ENCODE assay signal across 21 cellular contexts in genomic region chr3:54967586-54968244, GRCh38. TPM values are rescaled to one million over a fixed set of nuclear protein-coding genes. Genes with fewer than 3 reads are reported as not detected.
A peak's percentile ranks its signal among the peaks of the same experiment; 100 is the strongest.
DNase-seq lines count a peak whose midpoint lies in the region; ATAC-seq and TF ChIP-seq lines count a peak whose summit lies in the region.
"Had no signal": no experiment of that assay in that cellular context is flagged by ENCODE, and none has a peak within 500 bp of the region (broad histone marks: within the 10 kb centered on the region; RNA-seq: fewer than 3 reads in every experiment).

No MANE protein-coding gene starts in this region.

- no peak overlapping the region for H2AK5ac ChIP-seq in trophoblast cell (ENCODE audit: low read length)

- peaks cover 3 to 7% of the 10 kb centered on the region in 2 experiments for H3K4me1 ChIP-seq in trophoblast cell (ENCODE audit: control insufficient read depth in 1 of 2, insufficient read depth in 2 of 2, low read length in 2 of 2)
- H3K4me1 ChIP-seq: uterus had no signal

- H3K27me3 ChIP-seq in trophoblast cell (ENCODE audit: insufficient read depth, low read length): no peaks in the 10 kb centered on the region
- H3K27me3 ChIP-seq: body of pancreas, uterus had no signal

- no peak overlapping the region for H4K91ac ChIP-seq in trophoblast cell (ENCODE audit: low read depth, low read length)

- H3K27me3 Mint-ChIP-seq in CD14-positive monocyte (ENCODE audit: low read depth in 3 of 3): peaks cover 0 to 2% (median 0%) of the 10 kb centered on the region in 3 donors
- H3K27me3 Mint-ChIP-seq in endothelial cell (ENCODE audit: unreplicated experiment): no peaks in the 10 kb centered on the region
- H3K27me3 Mint-ChIP-seq: activated CD4-positive, alpha-beta T cell treated with anti-CD3 and anti-CD28 coated beads, Interleukin-2, amount 10 ng/mL, durations not matched to agents 7 days and 5 days had no signal

- peaks cover 84% of the 10 kb centered on the region for H3K4me1 Mint-ChIP-seq in CD14-positive monocyte
- H3K4me1 Mint-ChIP-seq in endothelial cell (ENCODE audit: unreplicated experiment): peaks cover 33% of the 10 kb centered on the region
- H3K4me1 Mint-ChIP-seq: activated CD4-positive, alpha-beta T cell treated with anti-CD3 and anti-CD28 coated beads, Interleukin-2, amount 10 ng/mL, durations not matched to agents 7 days and 5 days had no signal

- H3K36me3 Mint-ChIP-seq in CD14-positive monocyte: peaks cover 15 to 16% of the 10 kb centered on the region in 2 donors
- H3K36me3 Mint-ChIP-seq in endothelial cell (ENCODE audit: low read depth, unreplicated experiment): no peaks in the 10 kb centered on the region

- no peak overlapping the region for H2BK120ac ChIP-seq in trophoblast cell (ENCODE audit: insufficient read depth, low read length, poor library complexity)

- intact Hi-C loops in CD14-positive monocyte (cut with micrococcal nuclease): no loop called here

- H3K23ac ChIP-seq in trophoblast cell (ENCODE audit: low read length): no peak overlapping the region

- H3K4me3 ChIP-seq in trophoblast cell (ENCODE audit: low read depth, low read length): no peak overlapping the region
- H3K4me3 ChIP-seq: body of pancreas, uterus had no signal

- H3K9ac ChIP-seq in trophoblast cell (ENCODE audit: low read length): no peak overlapping the region

- ATAC-seq in GM21423 (IDR thresholded peaks at IDR 0.05; ENCODE audit: unreplicated experiment) (no peak), HG02678 (IDR thresholded peaks at IDR 0.05; ENCODE audit: unreplicated experiment) (no peak)
- ATAC-seq: body of pancreas had no signal

- H3K14ac ChIP-seq in trophoblast cell (ENCODE audit: low read length): no peak overlapping the region

- H4K8ac ChIP-seq in trophoblast cell (ENCODE audit: low read depth, low read length): no peak overlapping the region

- H2AFZ ChIP-seq in trophoblast cell (ENCODE audit: insufficient read depth, low read length, poor library complexity): no peak overlapping the region

- no peak overlapping the region for H2BK5ac ChIP-seq in trophoblast cell (ENCODE audit: low read depth, low read length, poor library complexity)

- DNase-seq in CD14-positive monocyte (ENCODE audit: low spot score) (no peak), NOMO-1 treated with dmso at 0.1 percent for 144 hours (lab: John Stamatoyannopoulos, UW; ENCODE audit: unreplicated experiment) (peak; percentile 71), fibroblast of peridontal ligament (ENCODE audit: extremely low read depth) (peak; percentile 62), trophoblast cell (peak; percentile 35 to 78), NCI-H1092 treated with DMSO at 0.1 percent for 48 hours (lab: John Stamatoyannopoulos, UW) (no peak), endothelial cell (ENCODE audit: low spot score) (no peak)
- DNase-seq: activated CD4-positive, alpha-beta T cell treated with anti-CD3 and anti-CD28 coated beads, Interleukin-2, amount 10 ng/mL, durations not matched to agents 7 days and 5 days; body of pancreas; endodermal cell; hypothalamus; NCI-H1092; NCI-H345; uterus had no signal

- no CpG with 5 or more reads among the region's 4 CpGs for WGBS in trophoblast cell (ENCODE audit: extremely low coverage, insufficient coverage, insufficient read length)

- H4K12ac ChIP-seq in trophoblast cell (ENCODE audit: low read depth, low read length): no peak overlapping the region

- H3K27ac Mint-ChIP-seq in CD14-positive monocyte (peak overlapping the region; percentile 66 to 92 (median 85)), endothelial cell (ENCODE audit: unreplicated experiment) (no peak overlapping the region)
- H3K27ac Mint-ChIP-seq: activated CD4-positive, alpha-beta T cell treated with anti-CD3 and anti-CD28 coated beads, Interleukin-2, amount 10 ng/mL, durations not matched to agents 7 days and 5 days; activated T-helper 1 cell treated with anti-CD3 and anti-CD28 coated beads, Interleukin-12 subunit alpha, Interleukin-12 subunit beta, Interleukin-2, Interleukin-4 antibody, amounts not matched to agents 30 ng/mL and 10 ng/mL and 1 ng/mL, durations not matched to agents 14 hours and 24 hours and 36 hours; endodermal cell had no signal

- H3K79me1 ChIP-seq in trophoblast cell (ENCODE audit: low read length): peaks cover 8% of the 10 kb centered on the region

- H3K27ac ChIP-seq in trophoblast cell (ENCODE audit: low read depth, low read length): no peak overlapping the region
- H3K27ac ChIP-seq: body of pancreas, C4-2B, uterus had no signal

- no peaks in the 10 kb centered on the region for H3K36me3 ChIP-seq in trophoblast cell (ENCODE audit: control insufficient read depth in 1 of 2, insufficient read depth in 2 of 2, low read length in 2 of 2)
- H3K36me3 ChIP-seq: uterus had no signal

- no peaks in the 10 kb centered on the region for H3K79me2 ChIP-seq in trophoblast cell (ENCODE audit: control insufficient read depth, insufficient read depth, low read length, poor library complexity)

- H3K4me3 Mint-ChIP-seq in CD14-positive monocyte (peak overlapping the region; percentile 67 to 90), endothelial cell (ENCODE audit: unreplicated experiment) (no peak overlapping the region)
- H3K4me3 Mint-ChIP-seq: activated CD4-positive, alpha-beta T cell treated with anti-CD3 and anti-CD28 coated beads, Interleukin-2, amount 10 ng/mL, durations not matched to agents 7 days and 5 days; activated T-helper 1 cell treated with anti-CD3 and anti-CD28 coated beads, Interleukin-12 subunit alpha, Interleukin-12 subunit beta, Interleukin-2, Interleukin-4 antibody, amounts not matched to agents 30 ng/mL and 10 ng/mL and 1 ng/mL, durations not matched to agents 14 hours and 24 hours and 36 hours; endodermal cell had no signal

- H3K4me2 ChIP-seq in trophoblast cell (ENCODE audit: low read length): no peak overlapping the region

- H2BK12ac ChIP-seq in trophoblast cell (ENCODE audit: low read length): no peak overlapping the region

- TF ChIP-seq CTCF in CD14-positive monocyte (IDR thresholded peaks at IDR 0.05) (no peak), endothelial cell (IDR thresholded peaks at IDR 0.05; ENCODE audit: unreplicated experiment) (no peak)

- H3K18ac ChIP-seq in trophoblast cell (ENCODE audit: low read length): no peak overlapping the region

- H3K9me3 ChIP-seq in trophoblast cell (ENCODE audit: insufficient read depth, low read depth, low read length): no peaks in the 10 kb centered on the region
- H3K9me3 ChIP-seq: body of pancreas, uterus had no signal

- no peak overlapping the region for H3K4ac ChIP-seq in trophoblast cell (ENCODE audit: low read depth, low read length)

- H3K9me3 Mint-ChIP-seq in CD14-positive monocyte (peaks cover 0 to 3% (median 0%) of the 10 kb centered on the region in 7 donors), endothelial cell (ENCODE audit: unreplicated experiment) (no peaks in the 10 kb centered on the region)
- H3K9me3 Mint-ChIP-seq: activated T-helper 1 cell treated with anti-CD3 and anti-CD28 coated beads, Interleukin-12 subunit alpha, Interleukin-12 subunit beta, Interleukin-2, Interleukin-4 antibody, amounts not matched to agents 30 ng/mL and 10 ng/mL and 1 ng/mL, durations not matched to agents 14 hours and 24 hours and 36 hours; endodermal cell had no signal

RNA-seq across cellular contexts. Expression of gene LRTM1, which starts 39.9 kb away (rescaled TPM):
- not detected for polyA plus RNA-seq in CD14-positive monocyte
- 0.06 and 0.07 TPM in 2 replicates for polyA plus RNA-seq in trophoblast cell (2013)
- total RNA-seq in endothelial cell (ENCODE audit: unreplicated experiment): not detected
- total RNA-seq: activated CD4-positive, alpha-beta T cell treated with anti-CD3 and anti-CD28 coated beads, Interleukin-2, amount 10 ng/mL, durations not matched to agents 7 days and 5 days; activated T-helper 1 cell treated with anti-CD3 and anti-CD28 coated beads, Interleukin-12 subunit alpha, Interleukin-12 subunit beta, Interleukin-2, Interleukin-4 antibody, amounts not matched to agents 30 ng/mL and 10 ng/mL and 1 ng/mL, durations not matched to agents 14 hours and 24 hours and 36 hours; body of pancreas; endodermal cell; G401; lung microvascular endothelial cell; posterior vena cava; T-helper 2 cell treated with Interferon-gamma antibody and Interleukin-4, amounts not matched to agents 100 ng/mL and 5 ng/mL, for 36 hours; uterus had no signal

Comparison
In these comparisons a context has a peak if more than half of its experiments do, and no peak if none do; other contexts are left out.
1. DNase-seq: peak in NOMO-1 treated with dmso at 0.1 percent for 144 hours (single experiment), fibroblast of peridontal ligament (single experiment) and trophoblast cell (2 of 2); none in CD14-positive monocyte (single experiment), NCI-H1092 treated with DMSO at 0.1 percent for 48 hours (single experiment) and endothelial cell (single experiment).